In the genomic region with DNA sequence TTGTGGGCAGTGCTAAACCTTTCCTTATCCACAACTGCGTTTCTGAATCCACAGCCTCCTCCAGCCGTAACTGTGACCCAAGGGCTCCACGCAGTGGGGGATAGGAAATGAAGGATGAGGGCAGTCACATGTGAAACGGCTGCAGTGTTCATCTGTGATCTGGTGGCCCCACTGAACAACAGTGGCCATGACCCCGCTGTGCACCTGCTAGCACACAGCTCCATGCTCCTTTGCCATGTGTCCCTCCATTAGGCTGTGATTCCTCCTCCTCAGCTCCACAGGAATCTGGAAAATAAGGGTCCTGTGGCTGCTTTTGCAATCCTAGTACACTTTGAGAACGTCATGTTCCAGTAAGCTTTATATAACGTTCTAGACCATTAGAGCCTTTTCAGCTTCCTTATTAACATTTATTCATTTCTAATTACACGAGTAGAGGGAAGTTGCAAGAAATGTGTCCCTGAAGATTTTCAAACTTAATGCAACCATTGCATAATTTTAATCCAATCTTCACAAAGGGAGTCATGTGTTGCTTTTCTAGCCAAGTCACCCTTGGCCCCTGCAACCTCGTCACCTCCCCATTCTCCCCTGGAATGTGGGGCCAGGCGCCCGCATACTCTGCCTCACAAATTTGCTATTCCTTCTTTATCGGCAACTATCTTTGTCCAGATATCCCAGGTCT, we compare ENCODE assay signal across 9 cellular contexts. TPM values are rescaled to one million over a fixed set of nuclear protein-coding genes. Genes with fewer than 3 reads are reported as not detected.
DNase-seq lines count a peak whose midpoint lies in the region; ATAC-seq lines count a peak whose summit lies in the region.
"Had no signal": no experiment of that assay in that cellular context is flagged by ENCODE, and none has a peak within 500 bp of the region (broad histone marks: within the 10 kb centered on the region; RNA-seq: fewer than 3 reads in every experiment).

No MANE protein-coding gene starts in this region.

- no peak overlapping the region for H3K4me3 Mint-ChIP-seq in dendritic cell treated with granulocyte-macrophage colony-stimulating factor and Interleukin-4, amounts not matched to agents 40 ng/mL and 50 ng/mL, for 4 days
- H3K4me3 Mint-ChIP-seq in activated CD4-positive, alpha-beta T cell treated with anti-CD3 and anti-CD28 coated beads, Interleukin-2, amount 10 ng/mL, durations not matched to agents 7 days and 5 days: no peak overlapping the region
- H3K4me3 Mint-ChIP-seq in stimulated activated naive CD8-positive, alpha-beta T cell treated with anti-CD3 and anti-CD28 coated beads, Interleukin-15, amount 100 ng/mL, for 72 hours: no peak overlapping the region

- peak; percentile 75 for DNase-seq in AG08395 (ENCODE audit: low spot score)
- DNase-seq in NCI-H1417 treated with DMSO at 0.1 percent for 48 hours (lab: John Stamatoyannopoulos, UW): peak; percentile 50
- DNase-seq in mesendoderm: peak; percentile 48
- no peak for DNase-seq in activated CD4-positive, alpha-beta T cell treated with anti-CD3 and anti-CD28 coated beads, Interleukin-2, amount 10 ng/mL, durations not matched to agents 7 days and 5 days
- DNase-seq in stimulated activated naive CD8-positive, alpha-beta T cell treated with anti-CD3 and anti-CD28 coated beads, Interleukin-15, amount 100 ng/mL, for 72 hours: no peak
- DNase-seq in activated naive CD4-positive, alpha-beta T cell (lab: John Stamatoyannopoulos, UW): no peak

- H2BK15ac ChIP-seq in mesendoderm (replicated peaks; ENCODE audit: low read depth): no peak overlapping the region

- no peak overlapping the region for H3K18ac ChIP-seq in mesendoderm (ENCODE audit: low read length)

- intact Hi-C loops in dendritic cell treated with granulocyte-macrophage colony-stimulating factor and Interleukin-4, amounts not matched to agents 40 ng/mL and 50 ng/mL, for 4 days (cut with micrococcal nuclease): loop anchor here (10.0 kb wide), 1 partner anchor 64 kb away; a partner anchor contains a TSS

- H3K4me1 ChIP-seq in mesendoderm (ENCODE audit: control insufficient read depth, low read depth, low read length): no peaks in the 10 kb centered on the region

- H2AK5ac ChIP-seq in mesendoderm (ENCODE audit: low read length): no peak overlapping the region

- H3K4ac ChIP-seq in mesendoderm (ENCODE audit: low read depth, low read length): no peak overlapping the region

- H3K4me2 ChIP-seq in mesendoderm (ENCODE audit: low read length): no peak overlapping the region
- H3K4me2 ChIP-seq: KMS-11 had no signal

- H3K36me3 ChIP-seq in mesendoderm (ENCODE audit: control insufficient read depth, insufficient read depth, low read length): no peaks in the 10 kb centered on the region

- H3K27me3 Mint-ChIP-seq in dendritic cell treated with granulocyte-macrophage colony-stimulating factor and Interleukin-4, amounts not matched to agents 40 ng/mL and 50 ng/mL, for 4 days: peaks cover 5% of the 10 kb centered on the region
- H3K27me3 Mint-ChIP-seq in activated CD4-positive, alpha-beta T cell treated with anti-CD3 and anti-CD28 coated beads, Interleukin-2, amount 10 ng/mL, durations not matched to agents 7 days and 5 days: peaks cover 26% of the 10 kb centered on the region
- peaks cover 39% of the 10 kb centered on the region for H3K27me3 Mint-ChIP-seq in stimulated activated naive CD8-positive, alpha-beta T cell treated with anti-CD3 and anti-CD28 coated beads, Interleukin-15, amount 100 ng/mL, for 72 hours

- H2BK5ac ChIP-seq in mesendoderm (ENCODE audit: low read length): no peak overlapping the region

- H3K79me1 ChIP-seq in mesendoderm (ENCODE audit: low read length): no peaks in the 10 kb centered on the region

- H4K5ac ChIP-seq in mesendoderm (ENCODE audit: low read length): no peak overlapping the region

- H2BK120ac ChIP-seq in mesendoderm (ENCODE audit: low read depth, low read length): no peak overlapping the region

- POLR2A ChIA-PET in activated CD4-positive, alpha-beta T cell treated with anti-CD3 and anti-CD28 coated beads, Interleukin-2, amount 10 ng/mL, durations not matched to agents 7 days and 5 days (lab: Charles Lee): interaction anchor here (0.6 kb wide), 1 partner anchor 656 kb away, joined by 3 read pairs; no protein-coding TSS in a partner anchor

- peaks cover 37% of the 10 kb centered on the region for H3K4me1 Mint-ChIP-seq in dendritic cell treated with granulocyte-macrophage colony-stimulating factor and Interleukin-4, amounts not matched to agents 40 ng/mL and 50 ng/mL, for 4 days (ENCODE audit: low read depth)
- H3K4me1 Mint-ChIP-seq in activated CD4-positive, alpha-beta T cell treated with anti-CD3 and anti-CD28 coated beads, Interleukin-2, amount 10 ng/mL, durations not matched to agents 7 days and 5 days: peaks cover 4% of the 10 kb centered on the region
- H3K4me1 Mint-ChIP-seq in stimulated activated naive CD8-positive, alpha-beta T cell treated with anti-CD3 and anti-CD28 coated beads, Interleukin-15, amount 100 ng/mL, for 72 hours: peaks cover 4% of the 10 kb centered on the region

- no peak overlapping the region for H3K56ac ChIP-seq in mesendoderm (ENCODE audit: low read length)

- peaks cover 5% of the 10 kb centered on the region for H3K36me3 Mint-ChIP-seq in dendritic cell treated with granulocyte-macrophage colony-stimulating factor and Interleukin-4, amounts not matched to agents 40 ng/mL and 50 ng/mL, for 4 days (ENCODE audit: low read depth)
- H3K36me3 Mint-ChIP-seq in activated CD4-positive, alpha-beta T cell treated with anti-CD3 and anti-CD28 coated beads, Interleukin-2, amount 10 ng/mL, durations not matched to agents 7 days and 5 days (ENCODE audit: low read depth): no peaks in the 10 kb centered on the region

- H3K27ac Mint-ChIP-seq in dendritic cell treated with granulocyte-macrophage colony-stimulating factor and Interleukin-4, amounts not matched to agents 40 ng/mL and 50 ng/mL, for 4 days: peak overlapping the region; percentile 34
- no peak overlapping the region for H3K27ac Mint-ChIP-seq in activated CD4-positive, alpha-beta T cell treated with anti-CD3 and anti-CD28 coated beads, Interleukin-2, amount 10 ng/mL, durations not matched to agents 7 days and 5 days
- no peak overlapping the region for H3K27ac Mint-ChIP-seq in stimulated activated naive CD8-positive, alpha-beta T cell treated with anti-CD3 and anti-CD28 coated beads, Interleukin-15, amount 100 ng/mL, for 72 hours

- no peaks in the 10 kb centered on the region for H3K79me2 ChIP-seq in mesendoderm (ENCODE audit: control insufficient read depth, insufficient read depth, low read length)

- H3K9me3 Mint-ChIP-seq in dendritic cell treated with granulocyte-macrophage colony-stimulating factor and Interleukin-4, amounts not matched to agents 40 ng/mL and 50 ng/mL, for 4 days: peaks cover 9% of the 10 kb centered on the region
- no peaks in the 10 kb centered on the region for H3K9me3 Mint-ChIP-seq in activated CD4-positive, alpha-beta T cell treated with anti-CD3 and anti-CD28 coated beads, Interleukin-2, amount 10 ng/mL, durations not matched to agents 7 days and 5 days
- H3K9me3 Mint-ChIP-seq in stimulated activated naive CD8-positive, alpha-beta T cell treated with anti-CD3 and anti-CD28 coated beads, Interleukin-15, amount 100 ng/mL, for 72 hours: peaks cover 0 to 7% of the 10 kb centered on the region in 2 donors

- CTCF ChIA-PET in activated CD4-positive, alpha-beta T cell treated with anti-CD3 and anti-CD28 coated beads, Interleukin-2, amount 10 ng/mL, durations not matched to agents 7 days and 5 days (lab: Charles Lee): no interaction called here

- H3K23ac ChIP-seq in mesendoderm (ENCODE audit: low read length): no peak overlapping the region

- H4K8ac ChIP-seq in mesendoderm (ENCODE audit: low read depth, low read length): no peak overlapping the region

- H3K27ac ChIP-seq in mesendoderm (ENCODE audit: low read depth, low read length): no peak overlapping the region
- H3K27ac ChIP-seq: KMS-11 had no signal

- ATAC-seq in GM19455 (IDR thresholded peaks at IDR 0.05; ENCODE audit: unreplicated experiment): no peak
- no peak for ATAC-seq in stimulated activated naive CD8-positive, alpha-beta T cell treated with anti-CD3 and anti-CD28 coated beads, Interleukin-15, amount 100 ng/mL, for 72 hours

- H3K4me3 ChIP-seq in mesendoderm (ENCODE audit: low read length): no peak overlapping the region

- no CpG with 5 or more reads among the region's 12 CpGs for WGBS in mesendoderm (ENCODE audit: extremely low coverage, insufficient coverage, low lambda C conversion rate)

- H3K9ac ChIP-seq in mesendoderm (ENCODE audit: low read length): no peak overlapping the region
- H3K9ac ChIP-seq: KMS-11 had no signal

- H3K27me3 ChIP-seq in mesendoderm (ENCODE audit: insufficient read depth, low read length, poor library complexity): no peaks in the 10 kb centered on the region

RNA-seq across cellular contexts. Expression of a gene that starts 7.1 kb away (rescaled TPM):
- 26.0 TPM for polyA plus RNA-seq in mesendoderm (2013, experiment 1 of 2)
- polyA plus RNA-seq in mesendoderm (2013, experiment 2 of 2): 25.6 TPM
- 10 to 100 TPM; 26.6 to 32.1 TPM for total RNA-seq in activated CD4-positive, alpha-beta T cell treated with anti-CD3 and anti-CD28 coated beads, Interleukin-2, amount 10 ng/mL, durations not matched to agents 7 days and 5 days

Comparison
In these comparisons a context has a peak if more than half of its experiments do, and no peak if none do; other contexts are left out.
1. DNase-seq: peak in AG08395 (single experiment), NCI-H1417 treated with DMSO at 0.1 percent for 48 hours (single experiment) and mesendoderm (single experiment); none in activated CD4-positive, alpha-beta T cell treated with anti-CD3 and anti-CD28 coated beads, Interleukin-2, amount 10 ng/mL, durations not matched to agents 7 days and 5 days (single experiment), stimulated activated naive CD8-positive, alpha-beta T cell treated with anti-CD3 and anti-CD28 coated beads, Interleukin-15, amount 100 ng/mL, for 72 hours (0 of 2) and activated naive CD4-positive, alpha-beta T cell (0 of 4).